7 cellular contexts compared by ENCODE assay signal in genomic region chr19:2266183-2266993, GRCh38. TPM values are rescaled to one million over a fixed set of nuclear protein-coding genes. Genes with fewer than 3 reads are reported as not detected.
DNase-seq lines count a peak whose midpoint lies in the region; ATAC-seq and TF ChIP-seq lines count a peak whose summit lies in the region.
"Had no signal": no experiment of that assay in that cellular context is flagged by ENCODE, and none has a peak within 500 bp of the region (broad histone marks: within the 10 kb centered on the region; RNA-seq: fewer than 3 reads in every experiment).

No MANE protein-coding gene starts in this region.

- TF ChIP-seq EP300 in sigmoid colon (IDR thresholded peaks at IDR 0.05), result no peak

- no peaks in the 10 kb centered on the region for H3K27me3 ChIP-seq in sigmoid colon
- H3K27me3 ChIP-seq: SJSA1 had no signal

- no peak overlapping the region for H3K4me3 ChIP-seq in sigmoid colon
- H3K4me3 ChIP-seq: SJSA1 had no signal

- ATAC-seq in GM21528 (IDR thresholded peaks at IDR 0.05; ENCODE audit: low FRiP score, unreplicated experiment), result no peak

- H3K4me1 ChIP-seq in sigmoid colon, result peaks cover 0 to 24% (median 20%) of the 10 kb centered on the region in 4 donors

- WGBS in sigmoid colon, 2 donors, result 37 to 44% methylated on average over 18 of the region's 18 CpGs

- peaks cover 6% of the 10 kb centered on the region for H3K27me3 Mint-ChIP-seq in endothelial cell (ENCODE audit: unreplicated experiment)

- peak overlapping the region; percentile 9 for H3K27ac Mint-ChIP-seq in endothelial cell (ENCODE audit: unreplicated experiment)

- peaks cover 0 to 1% (median under 1%) of the 10 kb centered on the region in 4 donors for H3K36me3 ChIP-seq in sigmoid colon

- no peak for TF ChIP-seq POLR2A in sigmoid colon (IDR thresholded peaks at IDR 0.05)

- H3K27ac ChIP-seq in sigmoid colon, result peak overlapping the region; percentile 34 to 61 (median 54)
- H3K27ac ChIP-seq: SJSA1 had no signal

- H3K9me3 ChIP-seq in sigmoid colon, result no peaks in the 10 kb centered on the region
- H3K9me3 ChIP-seq: SJSA1 had no signal

- intact Hi-C loops in sigmoid colon (cut with DNase I), result no loop called here

- H3K36me3 Mint-ChIP-seq in endothelial cell (ENCODE audit: low read depth, unreplicated experiment), result no peaks in the 10 kb centered on the region

- no peaks in the 10 kb centered on the region for H3K9me3 Mint-ChIP-seq in endothelial cell (ENCODE audit: unreplicated experiment)

- H3K4me3 Mint-ChIP-seq in endothelial cell (ENCODE audit: unreplicated experiment), result no peak overlapping the region

- TF ChIP-seq CTCF in endothelial cell (IDR thresholded peaks at IDR 0.05; ENCODE audit: unreplicated experiment), result no peak
- TF ChIP-seq CTCF in sigmoid colon (IDR thresholded peaks at IDR 0.05), result no peak

- peak; percentile 82 for DNase-seq in GF-D8 (lab: John Stamatoyannopoulos, UW)
- peak; percentile 76 for DNase-seq in NCI-H226
- no peak for DNase-seq in endothelial cell (ENCODE audit: low spot score)
- DNase-seq in sigmoid colon, result peak; percentile 94
- DNase-seq in putamen (ENCODE audit: low spot score), result no peak

- H3K4me1 Mint-ChIP-seq in endothelial cell (ENCODE audit: unreplicated experiment), result peaks cover 4% of the 10 kb centered on the region

RNA-seq across cellular contexts. Expression of gene JSRP1, which starts 10.2 kb away (rescaled TPM):
- total RNA-seq in endothelial cell (ENCODE audit: unreplicated experiment) (not detected), sigmoid colon (under 1 TPM in 1 of 4 donors, not detected in 3; 0.36 TPM)
- polyA plus RNA-seq in sigmoid colon, result 1 to 10 TPM in 2 of 3 donors, not detected in 1; 1.0 to 1.6 TPM
- total RNA-seq: SJSA1 had no signal

RNA-seq across cellular contexts. Expression of gene PEAK3, which starts 15.6 kb away (rescaled TPM):
- total RNA-seq in endothelial cell (ENCODE audit: unreplicated experiment) (0.97 TPM), sigmoid colon (under 1 TPM; 0.41 to 0.82 (median 0.63) TPM)
- polyA plus RNA-seq in sigmoid colon, result under 1 TPM; under 0.01 to 0.74 (median 0.46) TPM
- total RNA-seq: SJSA1 had no signal

RNA-seq across cellular contexts. Expression of gene AMH, which starts 17.3 kb away (rescaled TPM):
- 5.6 TPM for total RNA-seq in endothelial cell (ENCODE audit: unreplicated experiment)
- total RNA-seq in sigmoid colon, result 1 to 10 TPM in 2 of 4 donors, under 1 TPM in 1, not detected in 1; 0.99 to 1.9 (median 1.8) TPM
- 1 to 10 TPM in 1 of 3 donors, under 1 TPM in 1, not detected in 1; 0.69 to 3.3 TPM for polyA plus RNA-seq in sigmoid colon

RNA-seq across cellular contexts. Expression of gene SF3A2, which starts 29.8 kb away (rescaled TPM):
- 137 TPM for total RNA-seq in endothelial cell (ENCODE audit: unreplicated experiment)
- total RNA-seq in sigmoid colon, result 10 to 100 TPM; 17.5 to 59.8 (median 24.4) TPM
- polyA plus RNA-seq in sigmoid colon, result 10 to 100 TPM; 16.9 to 61.3 (median 26.4) TPM

RNA-seq across cellular contexts. Expression of gene PLEKHJ1, which starts 30.3 kb away (rescaled TPM):
- total RNA-seq in endothelial cell (ENCODE audit: unreplicated experiment) (126 TPM), sigmoid colon (10 to 100 TPM; 40.7 to 57.3 (median 42.8) TPM)
- 100 to 1,000 TPM; 228 to 255 (median 247) TPM for polyA plus RNA-seq in sigmoid colon

Comparison
In these comparisons a context has a peak if more than half of its experiments do, and no peak if none do; other contexts are left out.
1. DNase-seq: peak in GF-D8 (single experiment), NCI-H226 (single experiment) and sigmoid colon (single experiment); none in endothelial cell (single experiment) and putamen (single experiment).